In the genomic region with DNA sequence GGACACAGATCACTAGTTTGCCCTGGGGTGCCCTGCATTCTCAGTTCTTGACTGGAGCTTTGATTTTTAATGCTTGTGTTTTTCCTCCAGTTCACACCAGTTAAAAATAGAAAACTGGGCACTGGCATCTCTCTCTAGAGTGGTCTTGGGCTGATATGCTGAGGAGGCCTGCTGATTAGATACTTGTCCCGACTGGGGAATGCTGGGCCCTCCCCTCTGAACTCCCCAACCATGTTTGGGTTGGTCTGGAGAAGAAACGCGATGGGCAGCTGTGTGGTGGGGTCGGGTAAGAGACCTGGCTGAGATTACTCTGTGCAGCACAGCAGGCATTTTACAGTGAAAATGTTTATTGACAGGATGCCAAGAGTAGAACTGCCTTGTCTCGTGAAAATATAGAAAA, we compare ENCODE assay signal across 21 cellular contexts. TPM values are rescaled to one million over a fixed set of nuclear protein-coding genes. Genes with fewer than 3 reads are reported as not detected.
DNase-seq lines count a peak whose midpoint lies in the region; ATAC-seq and TF ChIP-seq lines count a peak whose summit lies in the region.
"Had no signal": no experiment of that assay in that cellular context is flagged by ENCODE, and none has a peak within 500 bp of the region (broad histone marks: within the 10 kb centered on the region; RNA-seq: fewer than 3 reads in every experiment).

No MANE protein-coding gene starts in this region.

- DNase-seq in LHCN-M2 (ENCODE audit: low read depth) (peak; percentile 46), choroid plexus epithelial cell (ENCODE audit: low read depth) (peak; percentile 14), left ventricle myocardium superior (no peak), osteocyte (ENCODE audit: extremely low spot score, unreplicated experiment) (no peak), SHP77 treated with DMSO at 0.1 percent for 48 hours (lab: John Stamatoyannopoulos, UW) (no peak), RWPE1 (ENCODE audit: low spot score) (no peak), posterior vena cava (ENCODE audit: low spot score) (no peak)
- no peak for DNase-seq in activated CD4-positive, alpha-beta T cell treated with anti-CD3 and anti-CD28 coated beads for 36 hours
- DNase-seq: CD4-positive, alpha-beta memory T cell; H7; HFFc6; KBM-7; MV-4-11; NCI-H1417; NCI-H1930; NCI-H2171 treated with DMSO at 0.1 percent for 48 hours; SK-N-SH had no signal

- TF ChIP-seq CTCF in choroid plexus epithelial cell (conservative IDR thresholded peaks at IDR 0.05; ENCODE audit: low read depth, low read length) (no peak), osteocyte (IDR thresholded peaks at IDR 0.05) (no peak), RWPE1 (conservative IDR thresholded peaks at IDR 0.05; ENCODE audit: low read depth) (no peak)

- POLR2A ChIA-PET in RWPE1 (lab: Yijun Ruan, JAX; ENCODE audit: low non-redundant PET): no interaction called here
- POLR2A ChIA-PET in activated CD4-positive, alpha-beta T cell treated with anti-CD3 and anti-CD28 coated beads for 36 hours (lab: Charles Lee): no interaction called here

- peaks cover 24% of the 10 kb centered on the region for H3K27me3 Mint-ChIP-seq in osteocyte (ENCODE audit: unreplicated experiment)
- peaks cover 53% of the 10 kb centered on the region for H3K27me3 Mint-ChIP-seq in activated CD4-positive, alpha-beta T cell treated with anti-CD3 and anti-CD28 coated beads for 36 hours

- H3K9me3 Mint-ChIP-seq in osteocyte (ENCODE audit: unreplicated experiment): no peaks in the 10 kb centered on the region
- H3K9me3 Mint-ChIP-seq in activated CD4-positive, alpha-beta T cell treated with anti-CD3 and anti-CD28 coated beads for 36 hours (ENCODE audit: low read depth): no peaks in the 10 kb centered on the region
- H3K9me3 Mint-ChIP-seq: HFFc6 had no signal

- H3K4me1 Mint-ChIP-seq in osteocyte (ENCODE audit: unreplicated experiment): peaks cover 39% of the 10 kb centered on the region
- no peaks in the 10 kb centered on the region for H3K4me1 Mint-ChIP-seq in activated CD4-positive, alpha-beta T cell treated with anti-CD3 and anti-CD28 coated beads for 36 hours

- no peak overlapping the region for H3K4me3 Mint-ChIP-seq in osteocyte (ENCODE audit: unreplicated experiment)
- no peak overlapping the region for H3K4me3 Mint-ChIP-seq in activated CD4-positive, alpha-beta T cell treated with anti-CD3 and anti-CD28 coated beads for 36 hours
- H3K4me3 Mint-ChIP-seq: CD4-positive, alpha-beta memory T cell; HFFc6 had no signal

- H3K36me3 Mint-ChIP-seq in osteocyte (ENCODE audit: unreplicated experiment): no peaks in the 10 kb centered on the region
- H3K36me3 Mint-ChIP-seq in activated CD4-positive, alpha-beta T cell treated with anti-CD3 and anti-CD28 coated beads for 36 hours (ENCODE audit: low read depth): no peaks in the 10 kb centered on the region
- H3K36me3 Mint-ChIP-seq: CD4-positive, alpha-beta memory T cell had no signal

- CTCF ChIA-PET in RWPE1 (lab: Yijun Ruan, JAX): interaction anchor here (0.7 kb wide), 1 partner anchor 95 kb away, joined by 3 read pairs; no protein-coding TSS in a partner anchor
- CTCF ChIA-PET in activated CD4-positive, alpha-beta T cell treated with anti-CD3 and anti-CD28 coated beads for 36 hours (lab: Charles Lee): no interaction called here

- H3K27ac ChIP-seq in RWPE1: no peak overlapping the region
- H3K27ac ChIP-seq: A549 had no signal

- ATAC-seq in left ventricle myocardium superior: peak; percentile 44
- no peak for ATAC-seq in activated CD4-positive, alpha-beta T cell treated with anti-CD3 and anti-CD28 coated beads for 36 hours
- ATAC-seq: A549, HepG2, Panc1 had no signal

- peak overlapping the region; percentile 56 for H3K27ac Mint-ChIP-seq in osteocyte (ENCODE audit: unreplicated experiment)
- no peak overlapping the region for H3K27ac Mint-ChIP-seq in activated CD4-positive, alpha-beta T cell treated with anti-CD3 and anti-CD28 coated beads for 36 hours
- H3K27ac Mint-ChIP-seq: CD4-positive, alpha-beta memory T cell; HFFc6 had no signal

- intact Hi-C loops in left ventricle myocardium superior (cut with micrococcal nuclease): loop anchor here (10.0 kb wide), 1 partner anchor 82 kb away; no protein-coding TSS in a partner anchor
- intact Hi-C loops in posterior vena cava (cut with DNase I): no loop called here
- intact Hi-C loops in activated CD4-positive, alpha-beta T cell treated with anti-CD3 and anti-CD28 coated beads for 36 hours (cut with DNase I, micrococcal nuclease): no loop called here

- no peak overlapping the region for H3K4me3 ChIP-seq in choroid plexus epithelial cell (ENCODE audit: low read depth, low read length)
- H3K4me3 ChIP-seq: A549 had no signal

RNA-seq across cellular contexts. Expression of gene ACTC1, which starts 1.5 kb away (rescaled TPM):
- total RNA-seq in LHCN-M2 (2014; rRNA removed) (634 and 759 TPM in 2 replicates), left ventricle myocardium superior (14,086 TPM), osteocyte (3.8 and 4.0 TPM in 2 replicates), posterior vena cava (10 to 100 TPM; 93.6 to 93.8 TPM)
- 7,967 TPM for polyA plus RNA-seq in LHCN-M2 (2012)
- not detected for total RNA-seq in activated CD4-positive, alpha-beta T cell treated with anti-CD3 and anti-CD28 coated beads for 36 hours
- total RNA-seq: CD4-positive, alpha-beta memory T cell; HepG2 had no signal
- polyA plus RNA-seq: CD4-positive, alpha-beta memory T cell; HepG2; SK-N-SH had no signal

RNA-seq across cellular contexts. Expression of gene GJD2, which starts 42.0 kb away (rescaled TPM):
- total RNA-seq in LHCN-M2 (2014; rRNA removed) (0.06 TPM in 1 of 2 replicates, not detected in the other), left ventricle myocardium superior (not detected), osteocyte (not detected in 2 replicates), posterior vena cava (not detected)
- 0.04 TPM for polyA plus RNA-seq in LHCN-M2 (2012)
- not detected for total RNA-seq in activated CD4-positive, alpha-beta T cell treated with anti-CD3 and anti-CD28 coated beads for 36 hours
- total RNA-seq: CD4-positive, alpha-beta memory T cell; HepG2; HFFc6 had no signal
- polyA plus RNA-seq: A549; BJ; CD4-positive, alpha-beta memory T cell; HepG2; SK-N-SH had no signal

Comparison
In these comparisons a context has a peak if more than half of its experiments do, and no peak if none do; other contexts are left out.
1. DNase-seq: peak in LHCN-M2 (single experiment) and choroid plexus epithelial cell (single experiment); none in left ventricle myocardium superior (single experiment), osteocyte (single experiment), SHP77 treated with DMSO at 0.1 percent for 48 hours (single experiment), RWPE1 (single experiment), posterior vena cava (single experiment) and activated CD4-positive, alpha-beta T cell treated with anti-CD3 and anti-CD28 coated beads for 36 hours (single experiment).
2. RNA of gene ACTC1, which starts 1.5 kb away (total RNA-seq): 14,086 TPM in left ventricle myocardium superior (single experiment), 634 to 759 TPM in LHCN-M2 and 93.6 to 93.8 TPM in posterior vena cava; 3.8 to 4.0 TPM in osteocyte and not detected in activated CD4-positive, alpha-beta T cell treated with anti-CD3 and anti-CD28 coated beads for 36 hours; every median in the first group is over 10 times any median in the second.